8 cellular contexts compared by ENCODE assay signal in the genomic region with DNA sequence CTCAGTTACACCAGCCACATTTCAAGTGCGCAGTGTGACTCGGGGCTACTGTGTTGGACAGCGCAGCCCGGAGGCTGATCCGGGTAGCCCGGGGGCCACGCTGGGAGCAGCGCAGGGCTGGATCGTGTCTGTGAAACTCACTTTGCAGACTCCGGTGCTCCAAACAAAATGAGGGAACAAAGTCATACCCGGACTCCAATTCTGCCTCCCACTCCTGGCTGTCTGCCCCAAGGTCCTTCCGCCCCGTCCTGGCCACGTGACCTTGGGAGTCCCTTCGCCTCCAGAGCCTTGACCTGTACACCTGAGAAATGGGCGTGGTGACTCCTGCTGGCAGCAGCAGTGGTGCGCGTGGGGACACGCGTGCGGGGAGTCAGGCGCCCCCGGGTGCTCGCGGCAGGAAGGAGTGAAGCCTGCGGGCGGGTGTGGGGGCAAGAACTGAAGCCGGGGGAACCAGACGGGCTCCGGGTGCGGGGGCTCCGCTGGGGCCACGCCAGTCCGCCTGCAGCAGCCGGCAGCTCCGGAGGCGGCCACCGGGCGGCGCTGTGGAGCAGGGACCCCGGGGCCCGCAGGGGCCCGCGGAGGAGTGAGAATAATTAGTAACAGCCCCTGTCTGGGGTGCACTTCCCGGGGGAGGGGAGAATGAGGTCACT. TPM values are rescaled to one million over a fixed set of nuclear protein-coding genes. Genes with fewer than 3 reads are reported as not detected.
DNase-seq lines count a peak whose midpoint lies in the region; ATAC-seq and TF ChIP-seq lines count a peak whose summit lies in the region.

No MANE protein-coding gene starts in this region.

- H3K4me3 ChIP-seq in HUES64 (ENCODE audit: low read length) (peak overlapping the region; percentile 13; the same call in 1 of the 2 replicates), gastroesophageal sphincter (peak overlapping the region in 1 of 2 donors; percentile 43), retinal pigment epithelial cell (ENCODE audit: low read length) (peak overlapping the region; percentile 25)

- no peaks in the 10 kb centered on the region for H3K9me3 Mint-ChIP-seq in activated T-cell treated with anti-CD3 and anti-CD28 coated beads, Interleukin-2, amount 50 U/mL, for 24 hours

- no peaks in the 10 kb centered on the region for H3K9me3 ChIP-seq in HUES64 (ENCODE audit: insufficient read depth, low read depth, low read length)
- H3K9me3 ChIP-seq in gastroesophageal sphincter = no peaks in the 10 kb centered on the region

- H3K27me3 Mint-ChIP-seq in activated T-cell treated with anti-CD3 and anti-CD28 coated beads, Interleukin-2, amount 50 U/mL, for 24 hours = peaks cover 9% of the 10 kb centered on the region

- H3K27me3 ChIP-seq in HUES64 (ENCODE audit: insufficient read depth, low read length) = no peaks in the 10 kb centered on the region
- H3K27me3 ChIP-seq in gastroesophageal sphincter = peaks cover 7% of the 10 kb centered on the region

- 57% methylated on average over 45 of the region's 45 CpGs for WGBS in HUES64
- WGBS in gastroesophageal sphincter (ENCODE audit: low coverage in 1 of 2), 2 donors = 3 to 80% methylated on average over 1 to 6 of the region's 45 CpGs

- H3K27ac ChIP-seq in HUES64 (ENCODE audit: low read depth, low read length) (no peak overlapping the region), gastroesophageal sphincter (no peak overlapping the region)

- no peaks in the 10 kb centered on the region for H3K4me1 ChIP-seq in HUES64 (ENCODE audit: insufficient read depth, low read length)
- peaks cover 0 to 14% (median 7%) of the 10 kb centered on the region in 3 donors for H3K4me1 ChIP-seq in gastroesophageal sphincter

- TF ChIP-seq CTCF in gastroesophageal sphincter (IDR thresholded peaks at IDR 0.05) (peak in 3 of 4 experiments; percentile 51 to 91 (median 75)), retinal pigment epithelial cell (conservative IDR thresholded peaks at IDR 0.05; ENCODE audit: low read depth, low read length) (peak; percentile 74)

- ATAC-seq in gastroesophageal sphincter = peak; percentile 13
- ATAC-seq in GM21737 (IDR thresholded peaks at IDR 0.05; ENCODE audit: unreplicated experiment) = no peak
- ATAC-seq in GM19455 (IDR thresholded peaks at IDR 0.05; ENCODE audit: unreplicated experiment) = no peak
- ATAC-seq in GM21367 (IDR thresholded peaks at IDR 0.05; ENCODE audit: unreplicated experiment) = no peak

- no peak overlapping the region for H3K27ac Mint-ChIP-seq in activated T-cell treated with anti-CD3 and anti-CD28 coated beads, Interleukin-2, amount 50 U/mL, for 24 hours

- no peak overlapping the region for H3K9ac ChIP-seq in HUES64 (ENCODE audit: low read depth, low read length)

- H3K36me3 ChIP-seq in HUES64 (ENCODE audit: insufficient read depth, low read length) (no peaks in the 10 kb centered on the region), gastroesophageal sphincter (no peaks in the 10 kb centered on the region)

- TF ChIP-seq EP300 in gastroesophageal sphincter (IDR thresholded peaks at IDR 0.05) = no peak

- H3K4me1 Mint-ChIP-seq in activated T-cell treated with anti-CD3 and anti-CD28 coated beads, Interleukin-2, amount 50 U/mL, for 24 hours (ENCODE audit: low read depth) = peaks cover 4% of the 10 kb centered on the region

- DNase-seq in AG08396 (ENCODE audit: low spot score) (peak; percentile 79), retinal pigment epithelial cell (ENCODE audit: low read depth) (no peak)
- DNase-seq in activated T-cell treated with anti-CD3 and anti-CD28 coated beads, Interleukin-2, amount 50 U/mL, for 24 hours = peak; percentile 66

- H3K4me3 Mint-ChIP-seq in activated T-cell treated with anti-CD3 and anti-CD28 coated beads, Interleukin-2, amount 50 U/mL, for 24 hours = no peak overlapping the region

- no peaks in the 10 kb centered on the region for H3K36me3 Mint-ChIP-seq in activated T-cell treated with anti-CD3 and anti-CD28 coated beads, Interleukin-2, amount 50 U/mL, for 24 hours (ENCODE audit: low read depth)

- TF ChIP-seq POLR2A in gastroesophageal sphincter (IDR thresholded peaks at IDR 0.05) = no peak

RNA-seq across cellular contexts. Expression of a gene that starts 42.4 kb away (rescaled TPM):
- 0.60 TPM for polyA plus RNA-seq in HUES64 (2013, experiment 1 of 2)
- polyA plus RNA-seq in HUES64 (2013, experiment 2 of 2) = 1.5 TPM
- not detected for total RNA-seq in gastroesophageal sphincter

RNA-seq across cellular contexts. Expression of a gene that starts 55.3 kb away (rescaled TPM):
- polyA plus RNA-seq in HUES64 (2013, experiment 1 of 2) = 5.8 TPM
- polyA plus RNA-seq in HUES64 (2013, experiment 2 of 2) = 7.6 TPM
- total RNA-seq in gastroesophageal sphincter = 10 to 100 TPM in 1 of 4 donors, 1 to 10 TPM in 3; 2.6 to 19.7 (median 5.4) TPM
